In the genomic region with DNA sequence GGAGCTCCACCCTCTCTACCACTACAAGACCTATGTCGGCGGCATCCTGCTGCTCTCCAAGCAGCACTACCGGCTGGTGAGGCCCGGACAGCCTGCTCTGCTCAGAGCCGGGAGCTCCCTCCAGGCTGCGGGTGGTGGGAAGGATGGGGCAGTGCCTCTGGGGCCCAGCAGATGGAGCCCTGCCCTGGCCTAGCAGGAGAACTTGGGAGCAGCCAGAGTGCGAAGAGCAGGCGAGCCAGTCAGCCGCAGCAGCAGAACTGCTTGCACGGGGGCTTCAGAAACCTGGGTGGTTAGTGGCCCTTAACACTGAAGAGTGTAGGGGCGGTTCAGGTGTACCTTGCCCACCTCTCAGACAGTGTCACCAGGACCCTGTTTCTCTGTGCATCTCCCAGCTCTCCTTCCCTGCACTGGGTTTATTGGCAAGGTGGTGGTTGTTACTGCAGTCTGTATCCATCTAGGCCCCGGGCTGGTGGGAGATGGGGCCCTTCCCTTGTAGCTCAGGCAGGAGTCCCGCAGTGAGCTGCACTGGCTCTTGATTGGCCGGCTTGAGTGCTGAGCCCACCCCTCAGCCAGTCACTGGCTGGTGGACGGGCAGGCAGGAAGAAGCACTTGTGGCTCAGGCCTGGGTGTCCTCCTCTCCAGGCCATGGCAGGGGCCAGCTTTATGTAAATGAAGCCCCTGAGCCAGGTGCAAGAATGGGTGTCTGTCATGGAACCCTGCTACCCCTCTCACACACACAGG, we compare ENCODE assay signal across 1 cellular context.
TF ChIP-seq lines count a peak whose summit lies in the region.

No MANE protein-coding gene starts in this region.

TF ChIP-seq in HepG2, 621 proteins besides CTCF, POLR2A, EP300 and RAD21 (continued from another document):
- TF ChIP-seq, protein P1, sequence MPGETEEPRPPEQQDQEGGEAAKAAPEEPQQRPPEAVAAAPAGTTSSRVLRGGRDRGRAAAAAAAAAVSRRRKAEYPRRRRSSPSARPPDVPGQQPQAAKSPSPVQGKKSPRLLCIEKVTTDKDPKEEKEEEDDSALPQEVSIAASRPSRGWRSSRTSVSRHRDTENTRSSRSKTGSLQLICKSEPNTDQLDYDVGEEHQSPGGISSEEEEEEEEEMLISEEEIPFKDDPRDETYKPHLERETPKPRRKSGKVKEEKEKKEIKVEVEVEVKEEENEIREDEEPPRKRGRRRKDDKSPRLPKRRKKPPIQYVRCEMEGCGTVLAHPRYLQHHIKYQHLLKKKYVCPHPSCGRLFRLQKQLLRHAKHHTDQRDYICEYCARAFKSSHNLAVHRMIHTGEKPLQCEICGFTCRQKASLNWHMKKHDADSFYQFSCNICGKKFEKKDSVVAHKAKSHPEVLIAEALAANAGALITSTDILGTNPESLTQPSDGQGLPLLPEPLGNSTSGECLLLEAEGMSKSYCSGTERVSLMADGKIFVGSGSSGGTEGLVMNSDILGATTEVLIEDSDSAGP (CRISPR knock-in tag; IDR thresholded peaks at IDR 0.05; ENCODE audit: borderline replicate concordance), result peak; percentile 62
- TF ChIP-seq, protein P2, sequence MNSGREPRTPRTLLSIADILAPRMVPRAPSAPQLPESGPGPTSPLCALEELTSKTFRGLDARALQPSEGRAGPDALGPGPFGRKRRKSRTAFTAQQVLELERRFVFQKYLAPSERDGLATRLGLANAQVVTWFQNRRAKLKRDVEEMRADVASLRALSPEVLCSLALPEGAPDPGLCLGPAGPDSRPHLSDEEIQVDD (CRISPR knock-in tag; IDR thresholded peaks at IDR 0.05; ENCODE audit: borderline replicate concordance), result 0 out of 2 replicates have a peak, but pooled peaks have one; percentile 41
- TF ChIP-seq TEAD3 (CRISPR knock-in tag; optimal IDR thresholded peaks at IDR 0.05; ENCODE audit: borderline replicate concordance), result no peak
- peak; percentile 48; the same call in 1 of the 2 replicates for TF ChIP-seq ZBTB38 (CRISPR knock-in tag; IDR thresholded peaks at IDR 0.05)
- TF ChIP-seq ELF3 (CRISPR knock-in tag; IDR thresholded peaks at IDR 0.05), result 0 out of 2 replicates have a peak, but pooled peaks have one; percentile 23
- TF ChIP-seq MAFK (conservative IDR thresholded peaks at IDR 0.05 in 1 of 2, IDR thresholded peaks at IDR 0.05 in 1 of 2; ENCODE audit: low read length in 2 of 2), result no peak
- TF ChIP-seq, protein P3, sequence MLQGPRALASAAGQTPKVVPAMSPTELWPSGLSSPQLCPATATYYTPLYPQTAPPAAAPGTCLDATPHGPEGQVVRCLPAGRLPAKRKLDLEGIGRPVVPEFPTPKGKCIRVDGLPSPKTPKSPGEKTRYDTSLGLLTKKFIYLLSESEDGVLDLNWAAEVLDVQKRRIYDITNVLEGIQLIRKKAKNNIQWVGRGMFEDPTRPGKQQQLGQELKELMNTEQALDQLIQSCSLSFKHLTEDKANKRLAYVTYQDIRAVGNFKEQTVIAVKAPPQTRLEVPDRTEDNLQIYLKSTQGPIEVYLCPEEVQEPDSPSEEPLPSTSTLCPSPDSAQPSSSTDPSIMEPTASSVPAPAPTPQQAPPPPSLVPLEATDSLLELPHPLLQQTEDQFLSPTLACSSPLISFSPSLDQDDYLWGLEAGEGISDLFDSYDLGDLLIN (CRISPR knock-in tag; IDR thresholded peaks at IDR 0.05; ENCODE audit: borderline replicate concordance), result no peak
- peak; percentile 66; the same call in 1 of the 2 replicates for TF ChIP-seq KDM2A (CRISPR knock-in tag; IDR thresholded peaks at IDR 0.05; ENCODE audit: borderline replicate concordance, low read depth)
- TF ChIP-seq AHR (CRISPR knock-in tag; IDR thresholded peaks at IDR 0.05), result 0 out of 2 replicates have a peak, but pooled peaks have one; percentile 49
- TF ChIP-seq MLLT10 (CRISPR knock-in tag; IDR thresholded peaks at IDR 0.05), result no peak
- TF ChIP-seq KMT2A (CRISPR knock-in tag; IDR thresholded peaks at IDR 0.05), result no peak
- no peak for TF ChIP-seq MAZ (IDR thresholded peaks at IDR 0.05; ENCODE audit: borderline replicate concordance, low read depth, low read length)
- peak; percentile 61 for TF ChIP-seq MAZ (CRISPR knock-in tag; IDR thresholded peaks at IDR 0.05; ENCODE audit: low read depth)
- TF ChIP-seq ZMYM4 (CRISPR knock-in tag; IDR thresholded peaks at IDR 0.05), result peak; percentile 33; the same call in 1 of the 2 replicates
- TF ChIP-seq JUN (CRISPR knock-in tag; IDR thresholded peaks at IDR 0.05), result no peak
- TF ChIP-seq HOXA9 (CRISPR knock-in tag; IDR thresholded peaks at IDR 0.05; ENCODE audit: borderline replicate concordance), result no peak
- no peak for TF ChIP-seq ATF7-NPFF (CRISPR knock-in tag; IDR thresholded peaks at IDR 0.05; ENCODE audit: low read depth)
- no peak for TF ChIP-seq NFIC (IDR thresholded peaks at IDR 0.05; ENCODE audit: low read length)
- TF ChIP-seq ZNF674 (CRISPR knock-in tag; IDR thresholded peaks at IDR 0.05; ENCODE audit: low read depth), result no peak
- TF ChIP-seq, protein P4, sequence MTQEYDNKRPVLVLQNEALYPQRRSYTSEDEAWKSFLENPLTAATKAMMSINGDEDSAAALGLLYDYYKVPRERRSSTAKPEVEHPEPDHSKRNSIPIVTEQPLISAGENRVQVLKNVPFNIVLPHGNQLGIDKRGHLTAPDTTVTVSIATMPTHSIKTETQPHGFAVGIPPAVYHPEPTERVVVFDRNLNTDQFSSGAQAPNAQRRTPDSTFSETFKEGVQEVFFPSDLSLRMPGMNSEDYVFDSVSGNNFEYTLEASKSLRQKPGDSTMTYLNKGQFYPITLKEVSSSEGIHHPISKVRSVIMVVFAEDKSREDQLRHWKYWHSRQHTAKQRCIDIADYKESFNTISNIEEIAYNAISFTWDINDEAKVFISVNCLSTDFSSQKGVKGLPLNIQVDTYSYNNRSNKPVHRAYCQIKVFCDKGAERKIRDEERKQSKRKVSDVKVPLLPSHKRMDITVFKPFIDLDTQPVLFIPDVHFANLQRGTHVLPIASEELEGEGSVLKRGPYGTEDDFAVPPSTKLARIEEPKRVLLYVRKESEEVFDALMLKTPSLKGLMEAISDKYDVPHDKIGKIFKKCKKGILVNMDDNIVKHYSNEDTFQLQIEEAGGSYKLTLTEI (CRISPR knock-in tag; conservative IDR thresholded peaks at IDR 0.05), result no peak
- 0 out of 2 replicates have a peak, but pooled peaks have one; percentile 48 for TF ChIP-seq SALL2 (CRISPR knock-in tag; IDR thresholded peaks at IDR 0.05)
- TF ChIP-seq, protein P5, sequence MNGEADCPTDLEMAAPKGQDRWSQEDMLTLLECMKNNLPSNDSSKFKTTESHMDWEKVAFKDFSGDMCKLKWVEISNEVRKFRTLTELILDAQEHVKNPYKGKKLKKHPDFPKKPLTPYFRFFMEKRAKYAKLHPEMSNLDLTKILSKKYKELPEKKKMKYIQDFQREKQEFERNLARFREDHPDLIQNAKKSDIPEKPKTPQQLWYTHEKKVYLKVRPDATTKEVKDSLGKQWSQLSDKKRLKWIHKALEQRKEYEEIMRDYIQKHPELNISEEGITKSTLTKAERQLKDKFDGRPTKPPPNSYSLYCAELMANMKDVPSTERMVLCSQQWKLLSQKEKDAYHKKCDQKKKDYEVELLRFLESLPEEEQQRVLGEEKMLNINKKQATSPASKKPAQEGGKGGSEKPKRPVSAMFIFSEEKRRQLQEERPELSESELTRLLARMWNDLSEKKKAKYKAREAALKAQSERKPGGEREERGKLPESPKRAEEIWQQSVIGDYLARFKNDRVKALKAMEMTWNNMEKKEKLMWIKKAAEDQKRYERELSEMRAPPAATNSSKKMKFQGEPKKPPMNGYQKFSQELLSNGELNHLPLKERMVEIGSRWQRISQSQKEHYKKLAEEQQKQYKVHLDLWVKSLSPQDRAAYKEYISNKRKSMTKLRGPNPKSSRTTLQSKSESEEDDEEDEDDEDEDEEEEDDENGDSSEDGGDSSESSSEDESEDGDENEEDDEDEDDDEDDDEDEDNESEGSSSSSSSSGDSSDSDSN (CRISPR knock-in tag; IDR thresholded peaks at IDR 0.05), result peak; percentile 47; the same call in 1 of the 2 replicates
- TF ChIP-seq LCORL (IDR thresholded peaks at IDR 0.05), result no peak
- 0 out of 2 replicates have a peak, but pooled peaks have one; percentile 33 for TF ChIP-seq LCORL (CRISPR knock-in tag; IDR thresholded peaks at IDR 0.05)
- 0 out of 2 replicates have a peak, but pooled peaks have one; percentile 27 for TF ChIP-seq KDM1A (CRISPR knock-in tag; IDR thresholded peaks at IDR 0.05)
- TF ChIP-seq, protein P6, sequence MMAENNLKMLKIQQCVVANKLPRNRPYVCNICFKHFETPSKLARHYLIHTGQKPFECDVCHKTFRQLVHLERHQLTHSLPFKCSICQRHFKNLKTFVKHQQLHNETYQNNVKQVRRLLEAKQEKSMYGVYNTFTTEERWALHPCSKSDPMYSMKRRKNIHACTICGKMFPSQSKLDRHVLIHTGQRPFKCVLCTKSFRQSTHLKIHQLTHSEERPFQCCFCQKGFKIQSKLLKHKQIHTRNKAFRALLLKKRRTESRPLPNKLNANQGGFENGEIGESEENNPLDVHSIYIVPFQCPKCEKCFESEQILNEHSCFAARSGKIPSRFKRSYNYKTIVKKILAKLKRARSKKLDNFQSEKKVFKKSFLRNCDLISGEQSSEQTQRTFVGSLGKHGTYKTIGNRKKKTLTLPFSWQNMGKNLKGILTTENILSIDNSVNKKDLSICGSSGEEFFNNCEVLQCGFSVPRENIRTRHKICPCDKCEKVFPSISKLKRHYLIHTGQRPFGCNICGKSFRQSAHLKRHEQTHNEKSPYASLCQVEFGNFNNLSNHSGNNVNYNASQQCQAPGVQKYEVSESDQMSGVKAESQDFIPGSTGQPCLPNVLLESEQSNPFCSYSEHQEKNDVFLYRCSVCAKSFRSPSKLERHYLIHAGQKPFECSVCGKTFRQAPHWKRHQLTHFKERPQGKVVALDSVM (CRISPR knock-in tag; IDR thresholded peaks at IDR 0.05), result no peak
- no peak for TF ChIP-seq ZNF282 (IDR thresholded peaks at IDR 0.05; ENCODE audit: partially characterized antibody)
- no peak for TF ChIP-seq GLMP (CRISPR knock-in tag; IDR thresholded peaks at IDR 0.05; ENCODE audit: borderline replicate concordance)
TF ChIP-seq in HepG2: peak in this region for 74.
